In the genomic region with DNA sequence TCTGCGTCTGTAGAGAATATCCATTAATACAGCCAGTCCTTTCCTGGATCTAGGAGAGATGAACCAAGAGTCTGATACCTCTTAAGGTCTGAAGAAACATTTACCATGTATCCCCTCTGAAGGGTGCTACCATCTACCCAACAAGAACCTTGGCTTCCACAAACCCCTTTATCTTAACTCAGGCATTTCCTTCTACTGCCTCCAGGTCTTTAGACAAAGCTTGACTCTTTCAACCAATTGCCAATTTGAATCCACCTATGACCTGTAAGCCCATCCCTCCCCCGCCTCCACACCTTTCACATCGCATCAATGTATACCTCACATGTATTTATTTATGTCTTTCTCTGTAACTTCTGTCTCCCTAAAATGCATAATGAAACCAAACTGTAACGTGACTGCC, we compare ENCODE assay signal across 13 cellular contexts.
"Had no signal": no experiment of that assay in that cellular context is flagged by ENCODE, and none has a peak within 500 bp of the region (broad histone marks: within the 10 kb centered on the region; RNA-seq: fewer than 3 reads in every experiment).

No MANE protein-coding gene starts in this region.

- H3K36me3 ChIP-seq: colonic mucosa, upper lobe of right lung, WERI-Rb-1 had no signal

- H3K9me3 Mint-ChIP-seq: central memory CD8-positive, alpha-beta T cell had no signal

- H3K27me3 ChIP-seq: colonic mucosa, upper lobe of right lung had no signal

- H3K27me3 Mint-ChIP-seq: activated naive CD8-positive, alpha-beta T cell treated with anti-CD3 and anti-CD28 coated beads for 36 hours; central memory CD8-positive, alpha-beta T cell had no signal

- ATAC-seq: stimulated activated naive CD8-positive, alpha-beta T cell treated with anti-CD3 and anti-CD28 coated beads, Interleukin-15, Interleukin-2, amounts not matched to agents 100 U/mL and 50 U/mL, for 24 hours; upper lobe of right lung had no signal

- H3K27ac ChIP-seq: colonic mucosa, SK-N-MC, upper lobe of right lung, WERI-Rb-1 had no signal

- H3K4me1 ChIP-seq: colonic mucosa, upper lobe of right lung had no signal

- H3K4me3 Mint-ChIP-seq: activated naive CD8-positive, alpha-beta T cell treated with anti-CD3 and anti-CD28 coated beads for 36 hours; central memory CD8-positive, alpha-beta T cell; mesothelial cell of epicardium; nephron had no signal

- H3K4me3 ChIP-seq: colonic mucosa, SK-N-MC, upper lobe of right lung had no signal

- H3K4me1 Mint-ChIP-seq: activated naive CD8-positive, alpha-beta T cell treated with anti-CD3 and anti-CD28 coated beads for 36 hours; central memory CD8-positive, alpha-beta T cell; mesothelial cell of epicardium; nephron had no signal

- H3K27ac Mint-ChIP-seq: activated naive CD8-positive, alpha-beta T cell treated with anti-CD3 and anti-CD28 coated beads for 36 hours; mesothelial cell of epicardium; nephron had no signal

- DNase-seq: activated CD4-positive, alpha-beta T cell treated with anti-CD3 and anti-CD28 coated beads, Interleukin-2, amount 50 U/mL, for 4 hours; activated naive CD8-positive, alpha-beta T cell treated with anti-CD3 and anti-CD28 coated beads for 36 hours; amniotic stem cell; colonic mucosa; erythroblast; stimulated activated CD4-positive, alpha-beta T cell treated with anti-CD3 and anti-CD28 coated beads, Interleukin-2, amount 100 ng/mL, for 24 hours; stimulated activated naive CD8-positive, alpha-beta T cell treated with anti-CD3 and anti-CD28 coated beads, Interleukin-15, Interleukin-2, amounts not matched to agents 100 U/mL and 50 U/mL, for 24 hours; upper lobe of right lung; WERI-Rb-1 had no signal

- H3K9me3 ChIP-seq: colonic mucosa, upper lobe of right lung had no signal
